19 cellular contexts compared by ENCODE assay signal in genomic region chr7:3558410-3558809, GRCh38.
DNase-seq lines count a peak whose midpoint lies in the region; ATAC-seq and TF ChIP-seq lines count a peak whose summit lies in the region.
"Had no signal": no experiment of that assay in that cellular context is flagged by ENCODE, and none has a peak within 500 bp of the region (broad histone marks: within the 10 kb centered on the region; RNA-seq: fewer than 3 reads in every experiment).

No MANE protein-coding gene starts in this region.

- H3K27me3 ChIP-seq in left lung: no peaks in the 10 kb centered on the region
- H3K27me3 ChIP-seq: suprapubic skin had no signal

- intact Hi-C loops in left lung (cut with DNase I) (no loop called here), cardiac septum (cut with DNase I) (no loop called here), posterior cingulate gyrus (cut with DNase I) (no loop called here)

- peaks cover 0 to 2% of the 10 kb centered on the region in 2 donors for H3K9me3 ChIP-seq in left lung
- H3K9me3 ChIP-seq: suprapubic skin had no signal

- no peak for TF ChIP-seq CTCF in left lung (IDR thresholded peaks at IDR 0.05)

- H3K27ac ChIP-seq in left lung: no peak overlapping the region
- H3K27ac ChIP-seq: 22Rv1, KMS-11, suprapubic skin, VCaP had no signal

- H3K4me1 ChIP-seq in left lung: no peaks in the 10 kb centered on the region
- H3K4me1 ChIP-seq: suprapubic skin had no signal

- ATAC-seq in left lung (peak; percentile 15), GM19463 (IDR thresholded peaks at IDR 0.05; ENCODE audit: unreplicated experiment) (no peak), HG03469 (IDR thresholded peaks at IDR 0.05; ENCODE audit: unreplicated experiment) (no peak)

- H3K36me3 ChIP-seq in left lung: no peaks in the 10 kb centered on the region
- H3K36me3 ChIP-seq: suprapubic skin had no signal

- DNase-seq in NCI-H748 (lab: John Stamatoyannopoulos, UW; ENCODE audit: unreplicated experiment) (peak; percentile 46), NCI-H748 treated with DMSO at 0.1 percent for 48 hours (lab: John Stamatoyannopoulos, UW) (no peak), amniotic epithelial cell (ENCODE audit: low read depth) (peak; percentile 36), left lung (no peak), cardiac septum (ENCODE audit: low spot score) (no peak), posterior cingulate gyrus (no peak)
- DNase-seq: activated CD4-positive, alpha-beta T cell treated with anti-CD3 and anti-CD28 coated beads, Interleukin-2, amount 50 U/mL, for 48 hours; activated naive CD4-positive, alpha-beta T cell treated with Interleukin-2 at 50 U/mL for 16 hours; activated T-cell treated with anti-CD3 and anti-CD28 coated beads, Interleukin-2, amount 50 U/mL, for 1 hour; left ventricle myocardium superior; NCI-H1092; NCI-H774; T-helper 1 cell had no signal

- H3K4me3 ChIP-seq in left lung: no peak overlapping the region
- H3K4me3 ChIP-seq: suprapubic skin had no signal

Comparison
In these comparisons a context has a peak if more than half of its experiments do, and no peak if none do; other contexts are left out.
1. DNase-seq: peak in NCI-H748 (single experiment) and amniotic epithelial cell (single experiment); none in NCI-H748 treated with DMSO at 0.1 percent for 48 hours (single experiment), left lung (0 of 2), cardiac septum (single experiment) and posterior cingulate gyrus (0 of 10).